In the genomic region with DNA sequence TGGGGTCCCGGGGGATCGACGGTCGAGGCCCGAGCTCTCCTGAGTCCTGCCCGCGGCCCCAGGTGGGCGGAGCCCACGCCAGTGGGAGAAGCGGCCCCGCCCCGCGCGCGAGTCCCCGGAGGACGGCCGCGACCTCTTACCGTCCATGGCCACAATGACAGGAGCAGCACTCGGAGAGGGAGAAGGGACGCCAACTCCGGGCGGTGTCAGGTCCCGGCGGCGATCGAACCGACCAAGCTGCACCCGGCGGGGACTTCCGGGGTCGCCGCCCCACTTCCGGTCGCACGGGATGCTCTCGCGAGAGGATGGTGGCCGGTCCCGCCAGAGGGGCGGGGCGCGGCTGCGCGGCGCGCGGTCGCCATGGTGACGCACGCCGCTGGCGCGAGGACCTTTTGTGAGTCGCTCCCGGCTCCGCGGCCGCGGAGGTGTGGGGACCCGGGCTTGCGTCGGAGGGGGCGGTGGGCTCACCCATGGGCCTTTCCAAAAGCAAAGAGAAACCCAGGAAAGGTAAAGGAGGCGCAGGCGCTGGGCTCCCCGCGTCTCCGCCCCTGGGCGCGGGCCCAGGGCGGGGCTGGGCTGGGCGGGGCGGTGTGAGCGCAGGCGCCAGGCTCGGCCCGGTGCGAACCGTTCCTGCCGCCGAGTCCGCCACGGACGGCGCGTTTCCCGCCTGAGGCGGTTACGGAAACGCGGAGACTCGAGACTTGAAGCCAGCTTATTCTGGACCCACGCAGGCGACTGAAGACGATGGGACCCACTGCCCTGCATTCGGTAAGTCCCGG, we compare ENCODE assay signal across 8 cellular contexts. TPM values are rescaled to one million over a fixed set of nuclear protein-coding genes. Genes with fewer than 3 reads are reported as not detected.
A peak's percentile ranks its signal among the peaks of the same experiment; 100 is the strongest.
DNase-seq lines count a peak whose midpoint lies in the region; ATAC-seq and TF ChIP-seq lines count a peak whose summit lies in the region.

CHMP1A (minus strand) TSS at position 267 of the 779 bp plus-strand sequence; CDS start at position 147, 120 bp downstream.
SPATA33 (plus strand) TSS at position 395 of the 779 bp plus-strand sequence; CDS start at position 471, 76 bp downstream.

- H3K4me1 ChIP-seq in colonic mucosa = peaks cover 7% of the 10 kb centered on the region

- no peaks in the 10 kb centered on the region for H3K27me3 ChIP-seq in colonic mucosa

- H3K4me3 ChIP-seq in colonic mucosa = peak within 1 kb of the TSS; percentile 99

- TF ChIP-seq CTCF in colonic mucosa (IDR thresholded peaks at IDR 0.05) = no peak

- DNase-seq in Ammon's horn (ENCODE audit: low spot score) (peak; percentile 88), NCI-H510A treated with DMSO at 0.1 percent for 48 hours (lab: John Stamatoyannopoulos, UW) (peak; percentile 48), colonic mucosa (peak; percentile 90), left kidney (ENCODE audit: low read depth, low spot score) (peak; percentile 95)
- DNase-seq in activated CD4-positive, alpha-beta T cell treated with anti-CD3 and anti-CD28 coated beads for 4 hours = peak; percentile 90
- peak; percentile 92 for DNase-seq in stimulated activated CD4-positive, alpha-beta T cell treated with anti-CD3 and anti-CD28 coated beads, Interleukin-1b, Interleukin-23, amount 100 ng/mL, for 48 hours

- H3K9ac ChIP-seq in colonic mucosa (ENCODE audit: low read depth in 2 of 2, low read length in 2 of 2) = peak within 1 kb of the TSS; percentile 89 to 94

- intact Hi-C loops in colonic mucosa (cut with DNase I) = no loop called here

- H3K27ac ChIP-seq in colonic mucosa = peak within 1 kb of the TSS; percentile 75

- ATAC-seq in GM19035 (IDR thresholded peaks at IDR 0.05; ENCODE audit: unreplicated experiment) (peak; percentile 92), HG03280 (IDR thresholded peaks at IDR 0.05; ENCODE audit: unreplicated experiment) (peak; percentile 93)

- no peaks in the 10 kb centered on the region for H3K9me3 ChIP-seq in colonic mucosa

- no peaks in the 10 kb centered on the region for H3K36me3 ChIP-seq in colonic mucosa

RNA-seq across cellular contexts. Expression of gene CHMP1A, which starts in this region (rescaled TPM):
- total RNA-seq in colonic mucosa = 100 to 1,000 TPM; 118 to 176 TPM

RNA-seq across cellular contexts. Expression of gene SPATA33, which starts in this region (rescaled TPM):
- 10 to 100 TPM in 1 of 2 donors, 1 to 10 TPM in 1; 4.7 to 10.0 TPM for total RNA-seq in colonic mucosa

Comparison
In these comparisons a context has a peak if more than half of its experiments do, and no peak if none do; other contexts are left out.
1. Peak in every context shown above with its lines: DNase-seq, ATAC-seq, H3K4me3 ChIP-seq and H3K27ac ChIP-seq.